ENCODE assay signal across 25 cellular contexts in the genomic region with DNA sequence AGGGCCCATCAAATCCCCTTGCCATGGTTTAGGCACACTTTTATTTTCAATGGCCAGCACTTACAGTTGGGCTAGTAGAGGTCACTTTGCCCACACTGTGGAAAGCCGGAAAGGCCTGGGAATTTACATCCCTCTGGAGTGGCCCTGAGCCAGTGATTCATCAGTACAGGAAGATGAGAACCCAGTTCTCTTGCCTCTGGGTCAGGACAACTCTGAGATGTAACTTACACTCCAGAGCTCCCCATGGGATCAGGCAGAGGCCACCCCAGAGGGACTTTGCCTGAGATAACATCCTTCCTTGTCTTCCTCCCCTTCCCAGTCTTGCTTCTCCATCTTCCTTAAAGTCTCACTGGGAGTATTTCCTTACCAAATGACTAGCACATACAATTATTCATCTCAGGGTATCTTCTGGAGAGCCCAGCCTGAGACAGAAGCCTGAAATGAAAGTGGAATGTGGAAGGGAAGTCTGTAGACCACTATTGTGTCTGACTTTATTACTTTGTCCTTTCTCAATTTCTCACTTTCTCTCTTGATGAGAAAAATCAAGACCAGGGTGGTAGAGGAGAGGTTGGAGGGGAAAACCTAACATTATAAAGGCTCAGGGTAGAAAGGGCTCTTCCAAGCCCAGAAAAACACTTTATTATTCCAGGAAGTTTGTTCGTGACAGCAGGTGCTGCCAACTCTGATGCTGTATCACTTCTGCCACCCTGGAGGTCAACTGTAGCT.
"Had no signal": no experiment of that assay in that cellular context is flagged by ENCODE, and none has a peak within 500 bp of the region (broad histone marks: within the 10 kb centered on the region; RNA-seq: fewer than 3 reads in every experiment).

No MANE protein-coding gene starts in this region.

- H3K4me1 ChIP-seq: gastroesophageal sphincter, transverse colon had no signal

- H2AFZ ChIP-seq: neural progenitor cell had no signal

- H3K27me3 ChIP-seq: esophagus squamous epithelium, gastroesophageal sphincter, heart left ventricle, neural progenitor cell, stomach, transverse colon had no signal

- H3K27ac Mint-ChIP-seq: activated B cell treated with CpG ODN at 0.5 μM for 24 hours; activated CD4-positive, alpha-beta T cell treated with anti-CD3 and anti-CD28 coated beads for 36 hours; activated naive CD8-positive, alpha-beta T cell; activated T-cell treated with anti-CD3 and anti-CD28 coated beads, Interleukin-2, amount 50 U/mL, for 24 hours; activated T-helper 17 cell treated with anti-CD3 and anti-CD28 coated beads, Interleukin-2, amount 50 U/mL, for 72 hours; endodermal cell; naive thymus-derived CD4-positive, alpha-beta T cell; neural progenitor cell; progenitor cell of endocrine pancreas; T-helper 1 cell treated with Interleukin-12 subunit alpha and Interleukin-12 subunit beta and Interleukin-4 antibody, amounts not matched to agents 30 μg/mL and 1 μg/mL, for 36 hours had no signal

- H3K4me1 Mint-ChIP-seq: activated CD4-positive, alpha-beta T cell treated with anti-CD3 and anti-CD28 coated beads for 36 hours; activated T-helper 17 cell treated with anti-CD3 and anti-CD28 coated beads, Interleukin-2, amount 50 U/mL, for 72 hours; endodermal cell; naive thymus-derived CD4-positive, alpha-beta T cell had no signal

- DNase-seq: activated B cell treated with CpG ODN at 0.5 μM for 24 hours; activated CD4-positive, alpha-beta T cell treated with anti-CD3 and anti-CD28 coated beads for 36 hours; activated CD4-positive, alpha-beta T cell treated with anti-CD3 and anti-CD28 coated beads, Interleukin-2, amount 50 U/mL, for 4 hours; activated CD8-positive, alpha-beta memory T cell treated with anti-CD3 and anti-CD28 coated beads for 24 hours; activated CD8-positive, alpha-beta memory T cell treated with anti-CD3 and anti-CD28 coated beads, Interleukin-2, amount 50 U/mL, for 4 hours; activated T-cell treated with anti-CD3 and anti-CD28 coated beads, Interleukin-2, amount 50 U/mL, for 24 hours; cerebellar nuclear complex; endodermal cell; esophagus squamous epithelium; left colon; naive thymus-derived CD4-positive, alpha-beta T cell; retina; stimulated activated CD4-positive, alpha-beta T cell treated with anti-CD3 and anti-CD28 coated beads, Interleukin-4, amount 100 ng/mL, for 24 hours; stomach; T1000; transverse colon had no signal

- ATAC-seq: activated CD4-positive, alpha-beta T cell treated with anti-CD3 and anti-CD28 coated beads for 36 hours; activated T-helper 17 cell treated with anti-CD3 and anti-CD28 coated beads, Interleukin-2, amount 50 U/mL, for 72 hours; gastroesophageal sphincter; left colon; naive thymus-derived CD4-positive, alpha-beta T cell had no signal

- H3K27ac ChIP-seq: coronary artery, esophagus squamous epithelium, gastroesophageal sphincter, neural progenitor cell, stomach, transverse colon had no signal

- H3K4me3 Mint-ChIP-seq: activated B cell treated with CpG ODN at 0.5 μM for 24 hours; activated CD4-positive, alpha-beta T cell treated with anti-CD3 and anti-CD28 coated beads for 36 hours; activated naive CD8-positive, alpha-beta T cell; activated T-cell treated with anti-CD3 and anti-CD28 coated beads, Interleukin-2, amount 50 U/mL, for 24 hours; activated T-helper 17 cell treated with anti-CD3 and anti-CD28 coated beads, Interleukin-2, amount 50 U/mL, for 72 hours; endodermal cell; naive thymus-derived CD4-positive, alpha-beta T cell; neural progenitor cell; T-helper 1 cell treated with Interleukin-12 subunit alpha and Interleukin-12 subunit beta and Interleukin-4 antibody, amounts not matched to agents 30 μg/mL and 1 μg/mL, for 36 hours had no signal

- H3K36me3 ChIP-seq: esophagus squamous epithelium, gastroesophageal sphincter, heart left ventricle, neural progenitor cell, stomach, transverse colon had no signal

- H3K9me3 ChIP-seq: esophagus squamous epithelium, gastroesophageal sphincter, heart left ventricle, stomach, transverse colon had no signal

- H3K9me3 Mint-ChIP-seq: activated B cell treated with CpG ODN at 0.5 μM for 24 hours; activated T-cell treated with anti-CD3 and anti-CD28 coated beads, Interleukin-2, amount 50 U/mL, for 24 hours; activated T-helper 17 cell treated with anti-CD3 and anti-CD28 coated beads, Interleukin-2, amount 50 U/mL, for 72 hours; endodermal cell; naive thymus-derived CD4-positive, alpha-beta T cell; neural progenitor cell; T-helper 1 cell treated with Interleukin-12 subunit alpha and Interleukin-12 subunit beta and Interleukin-4 antibody, amounts not matched to agents 30 μg/mL and 1 μg/mL, for 36 hours had no signal

- H3K4me3 ChIP-seq: coronary artery, esophagus squamous epithelium, gastroesophageal sphincter, heart left ventricle, lung, neural progenitor cell, stomach, transverse colon had no signal

- H3K36me3 Mint-ChIP-seq: activated naive CD8-positive, alpha-beta T cell; naive thymus-derived CD4-positive, alpha-beta T cell; neural progenitor cell had no signal

- H3K4me2 ChIP-seq: neural progenitor cell had no signal
